Comparison of ENCODE assay signal across 10 cellular contexts in the genomic region with DNA sequence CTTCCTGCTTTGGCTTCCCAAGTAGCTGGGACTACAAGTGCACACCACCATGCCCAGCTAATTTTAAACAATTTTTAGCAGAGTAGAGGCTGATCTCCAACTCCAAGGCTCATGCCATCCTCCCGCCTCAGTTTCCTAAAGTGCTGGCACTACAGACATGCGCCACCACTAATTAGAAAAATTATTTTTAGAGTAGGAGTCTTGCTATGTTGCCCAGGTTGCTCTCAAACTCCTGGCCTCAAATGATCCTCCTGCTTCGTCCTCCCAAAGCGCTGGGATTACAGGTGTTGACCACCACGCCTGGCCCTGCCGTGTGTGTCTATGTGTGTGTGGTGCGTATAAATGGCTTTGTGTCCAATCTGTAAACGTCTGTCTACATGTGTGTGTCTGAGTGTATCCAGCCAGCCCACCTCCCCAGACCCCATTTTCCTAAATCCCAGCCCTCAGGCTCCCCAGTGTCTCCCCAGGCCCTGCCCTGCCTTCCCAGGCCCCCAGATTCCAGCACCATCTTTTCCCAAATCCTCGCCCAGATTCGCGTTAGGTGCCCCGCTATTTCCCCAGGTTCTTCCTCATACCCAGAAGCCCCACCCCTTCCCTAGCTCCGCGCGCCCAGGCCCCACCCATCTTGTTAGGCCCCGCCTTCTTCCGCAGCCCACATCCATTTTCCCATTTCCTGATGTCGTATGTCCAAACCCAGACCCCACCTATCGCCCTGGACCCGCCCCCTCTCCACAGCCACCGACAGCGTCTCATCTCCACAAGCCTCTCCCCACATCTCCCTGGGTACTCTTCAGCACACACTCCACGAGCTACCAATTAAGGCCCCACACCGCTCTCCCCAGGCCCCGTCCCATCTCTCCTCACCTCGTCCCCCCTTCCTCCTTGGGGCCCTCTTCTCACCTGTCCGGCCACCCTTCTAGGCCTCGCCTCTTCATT. TPM values are rescaled to one million over a fixed set of nuclear protein-coding genes. Genes with fewer than 3 reads are reported as not detected.
DNase-seq lines count a peak whose midpoint lies in the region; ATAC-seq, FAIRE-seq and TF ChIP-seq lines count a peak whose summit lies in the region.
"Had no signal": no experiment of that assay in that cellular context is flagged by ENCODE, and none has a peak within 500 bp of the region (broad histone marks: within the 10 kb centered on the region; RNA-seq: fewer than 3 reads in every experiment).

No MANE protein-coding gene starts in this region.

- no peaks in the 10 kb centered on the region for H4K20me1 ChIP-seq in astrocyte (ENCODE audit: insufficient read depth, low read length)

- peaks cover 4% of the 10 kb centered on the region for H3K9me3 Mint-ChIP-seq in astrocyte (ENCODE audit: unreplicated experiment)
- no peaks in the 10 kb centered on the region for H3K9me3 Mint-ChIP-seq in natural killer cell treated with Interleukin-12 subunit alpha and Interleukin-12 subunit beta and Interleukin-15 and Interleukin-18, amount 100 ng/mL, for 72 hours

- H3K27me3 Mint-ChIP-seq in astrocyte (ENCODE audit: low read depth, unreplicated experiment) = peaks cover 67% of the 10 kb centered on the region
- peaks cover 58 to 72% of the 10 kb centered on the region in 2 donors for H3K27me3 Mint-ChIP-seq in natural killer cell treated with Interleukin-12 subunit alpha and Interleukin-12 subunit beta and Interleukin-15 and Interleukin-18, amount 100 ng/mL, for 72 hours

- H3K27ac ChIP-seq in astrocyte (ENCODE audit: low read depth, low read length) = no peak overlapping the region

- peak; percentile 88 for DNase-seq in DMS153 treated with DMSO at 0.1 percent for 48 hours (lab: John Stamatoyannopoulos, UW; ENCODE audit: unreplicated experiment)
- DNase-seq in NCI-H187 (lab: John Stamatoyannopoulos, UW) = peak; percentile 88 to 93
- no peak for DNase-seq in astrocyte (ENCODE audit: low read depth)
- no peak for DNase-seq in natural killer cell treated with Interleukin-12 subunit alpha and Interleukin-12 subunit beta and Interleukin-15 and Interleukin-18, amount 100 ng/mL, for 72 hours (ENCODE audit: low spot score)
- DNase-seq in GM19240 (ENCODE audit: insufficient read length, low spot score) = no peak
- DNase-seq in activated gamma-delta T cell treated with Interleukin-2 at 50 U/mL for 16 hours = no peak

- peaks cover 9% of the 10 kb centered on the region for H3K4me1 ChIP-seq in astrocyte (ENCODE audit: insufficient read depth, low read length)

- peaks cover 70% of the 10 kb centered on the region for H3K27me3 ChIP-seq in astrocyte (ENCODE audit: insufficient read depth, low read length)

- no peak for FAIRE-seq in astrocyte (lab: Jason Lieb, UNC)

- H3K79me2 ChIP-seq in astrocyte (ENCODE audit: insufficient read depth, low read length) = no peaks in the 10 kb centered on the region

- peaks cover 3% of the 10 kb centered on the region for H3K9me3 ChIP-seq in astrocyte (ENCODE audit: insufficient read depth, low read depth, low read length)

- H3K36me3 Mint-ChIP-seq in astrocyte (ENCODE audit: low read depth, unreplicated experiment) = peaks cover 3% of the 10 kb centered on the region
- H3K36me3 Mint-ChIP-seq in natural killer cell treated with Interleukin-12 subunit alpha and Interleukin-12 subunit beta and Interleukin-15 and Interleukin-18, amount 100 ng/mL, for 72 hours = no peaks in the 10 kb centered on the region

- H3K4me3 Mint-ChIP-seq in astrocyte (ENCODE audit: unreplicated experiment) = peak overlapping the region; percentile 71
- peak overlapping the region; percentile 52 for H3K4me3 Mint-ChIP-seq in natural killer cell treated with Interleukin-12 subunit alpha and Interleukin-12 subunit beta and Interleukin-15 and Interleukin-18, amount 100 ng/mL, for 72 hours

- no peak overlapping the region for H3K4me3 ChIP-seq in astrocyte (ENCODE audit: insufficient read depth, low read depth, low read length)

- H3K4me2 ChIP-seq in astrocyte (ENCODE audit: low read length) = peak overlapping the region; percentile 60

- no peak overlapping the region for H3K9ac ChIP-seq in astrocyte (ENCODE audit: low read length)

- no peak overlapping the region for H2AFZ ChIP-seq in astrocyte (ENCODE audit: low read depth, low read length)

- TF ChIP-seq CTCF in astrocyte (IDR thresholded peaks at IDR 0.05; ENCODE audit: insufficient read depth, low read depth, low read length) = no peak

- H3K36me3 ChIP-seq in astrocyte (ENCODE audit: insufficient read depth, low read length) = no peaks in the 10 kb centered on the region

- ATAC-seq in natural killer cell treated with Interleukin-12 subunit alpha and Interleukin-12 subunit beta and Interleukin-15 and Interleukin-18, amount 100 ng/mL, for 72 hours = no peak
- ATAC-seq in GM21825 (IDR thresholded peaks at IDR 0.05; ENCODE audit: unreplicated experiment) = no peak
- ATAC-seq in HG03442 (IDR thresholded peaks at IDR 0.05; ENCODE audit: unreplicated experiment) = no peak

- H3K27ac Mint-ChIP-seq in astrocyte (ENCODE audit: unreplicated experiment) = no peak overlapping the region
- peak overlapping the region in 1 of 2 donors; percentile 53 for H3K27ac Mint-ChIP-seq in natural killer cell treated with Interleukin-12 subunit alpha and Interleukin-12 subunit beta and Interleukin-15 and Interleukin-18, amount 100 ng/mL, for 72 hours

- H3K4me1 Mint-ChIP-seq in astrocyte (ENCODE audit: low read depth, unreplicated experiment) = peaks cover 8% of the 10 kb centered on the region
- peaks cover 35 to 42% of the 10 kb centered on the region in 2 donors for H3K4me1 Mint-ChIP-seq in natural killer cell treated with Interleukin-12 subunit alpha and Interleukin-12 subunit beta and Interleukin-15 and Interleukin-18, amount 100 ng/mL, for 72 hours (ENCODE audit: low read depth in 2 of 2)

RNA-seq across cellular contexts. Expression of gene SLC8A2, which starts 24.9 kb away (rescaled TPM):
- 3.3 and 9.6 TPM in 2 replicates for total RNA-seq in astrocyte
- not detected for total RNA-seq in natural killer cell treated with Interleukin-12 subunit alpha and Interleukin-12 subunit beta and Interleukin-15 and Interleukin-18, amount 100 ng/mL, for 72 hours
- total RNA-seq: activated CD8-positive, alpha-beta memory T cell treated with anti-CD3 and anti-CD28 coated beads for 36 hours; lung microvascular endothelial cell had no signal

RNA-seq across cellular contexts. Expression of gene MEIS3, which starts 27.5 kb away (rescaled TPM):
- 71.1 and 93.7 TPM in 2 replicates for total RNA-seq in astrocyte
- total RNA-seq in natural killer cell treated with Interleukin-12 subunit alpha and Interleukin-12 subunit beta and Interleukin-15 and Interleukin-18, amount 100 ng/mL, for 72 hours = not detected
- total RNA-seq: activated CD8-positive, alpha-beta memory T cell treated with anti-CD3 and anti-CD28 coated beads for 36 hours had no signal

RNA-seq across cellular contexts. Expression of gene KPTN, which starts 37.2 kb away (rescaled TPM):
- total RNA-seq in astrocyte = 13.2 and 15.9 TPM in 2 replicates
- 10 to 100 TPM in 1 of 2 donors, 1 to 10 TPM in 1; 4.9 to 11.4 TPM for total RNA-seq in natural killer cell treated with Interleukin-12 subunit alpha and Interleukin-12 subunit beta and Interleukin-15 and Interleukin-18, amount 100 ng/mL, for 72 hours

Comparison
In these comparisons a context has a peak if more than half of its experiments do, and no peak if none do; other contexts are left out.
1. DNase-seq: peak in DMS153 treated with DMSO at 0.1 percent for 48 hours (single experiment) and NCI-H187 (2 of 2); none in astrocyte (single experiment), natural killer cell treated with Interleukin-12 subunit alpha and Interleukin-12 subunit beta and Interleukin-15 and Interleukin-18, amount 100 ng/mL, for 72 hours (single experiment), GM19240 (single experiment) and activated gamma-delta T cell treated with Interleukin-2 at 50 U/mL for 16 hours (single experiment).
2. RNA of gene MEIS3, which starts 27.5 kb away (total RNA-seq): 71.1 to 93.7 TPM in astrocyte; not detected in natural killer cell treated with Interleukin-12 subunit alpha and Interleukin-12 subunit beta and Interleukin-15 and Interleukin-18, amount 100 ng/mL, for 72 hours; every median in the first group is over 10 times any median in the second.